Comparison of ENCODE assay signal across 13 cellular contexts in genomic region chr1:32733573-32734321, GRCh38. TPM values are rescaled to one million over a fixed set of nuclear protein-coding genes. Genes with fewer than 3 reads are reported as not detected.
DNase-seq lines count a peak whose midpoint lies in the region; ATAC-seq and TF ChIP-seq lines count a peak whose summit lies in the region.
"Had no signal": no experiment of that assay in that cellular context is flagged by ENCODE, and none has a peak within 500 bp of the region (broad histone marks: within the 10 kb centered on the region; RNA-seq: fewer than 3 reads in every experiment).

No MANE protein-coding gene starts in this region.

- no peaks in the 10 kb centered on the region for H3K9me3 Mint-ChIP-seq in neural crest cell
- H3K9me3 Mint-ChIP-seq: activated CD4-positive, alpha-beta T cell treated with anti-CD3 and anti-CD28 coated beads, Interleukin-2, amount 10 ng/mL, durations not matched to agents 7 days and 5 days; activated T-helper 2 cell treated with anti-CD3 and anti-CD28 coated beads, Interferon-gamma antibody, Interleukin-2, Interleukin-4, amounts not matched to agents 10 μg/mL and 5 μg/mL and 100 μg/mL, durations not matched to agents 14 hours and 24 hours and 36 hours; T-helper 2 cell treated with Interferon-gamma antibody and Interleukin-4, amounts not matched to agents 5 μg/mL and 100 μg/mL, for 36 hours had no signal

- POLR2A ChIA-PET in GM10248 (lab: Yijun Ruan, JAX): no interaction called here

- DNase-seq in GM10248 (ENCODE audit: extremely low spot score) (peak; percentile 56), NCI-H1092 treated with DMSO at 0.1 percent for 48 hours (lab: John Stamatoyannopoulos, UW) (peak; percentile 28), ecto neural progenitor cell (ENCODE audit: low spot score) (peak; percentile 71), neural crest cell (ENCODE audit: low read depth, low spot score) (peak; percentile 54), activated T-cell treated with anti-CD3 and anti-CD28 coated beads for 4 hours (no peak), COLO829 (ENCODE audit: low spot score) (no peak)
- DNase-seq in activated T-cell treated with anti-CD3 and anti-CD28 coated beads, Interleukin-2, amount 50 U/mL, for 1 hour: no peak
- DNase-seq: activated CD4-positive, alpha-beta T cell treated with anti-CD3 and anti-CD28 coated beads, Interleukin-2, amount 10 ng/mL, durations not matched to agents 7 days and 5 days; NCI-H2171 treated with DMSO at 0.1 percent for 48 hours had no signal

- peak overlapping the region; percentile 57 for H3K4me3 Mint-ChIP-seq in neural crest cell
- H3K4me3 Mint-ChIP-seq: activated CD4-positive, alpha-beta T cell treated with anti-CD3 and anti-CD28 coated beads, Interleukin-2, amount 10 ng/mL, durations not matched to agents 7 days and 5 days; T-helper 2 cell treated with Interferon-gamma antibody and Interleukin-4, amounts not matched to agents 5 μg/mL and 100 μg/mL, for 36 hours had no signal

- H3K36me3 Mint-ChIP-seq in neural crest cell (ENCODE audit: low read depth): no peaks in the 10 kb centered on the region

- ATAC-seq in GM19455 (IDR thresholded peaks at IDR 0.05; ENCODE audit: unreplicated experiment): no peak
- ATAC-seq: gastroesophageal sphincter had no signal

- TF ChIP-seq CTCF in GM10248 (IDR thresholded peaks at IDR 0.05; ENCODE audit: control extremely low read depth, extremely low read depth, low read depth, missing control alignments) (no peak), neural crest cell (conservative IDR thresholded peaks at IDR 0.05) (no peak)

- CTCF ChIA-PET in GM10248 (lab: Yijun Ruan, JAX): interaction anchor here (1.0 to 3.6 kb wide), 4 partner anchors 9 to 39 kb away, joined by 3 to 21 read pairs (median 6); no protein-coding TSS in a partner anchor

- peak overlapping the region; percentile 35 for H3K27ac Mint-ChIP-seq in neural crest cell (ENCODE audit: unreplicated experiment)
- H3K27ac Mint-ChIP-seq: activated CD4-positive, alpha-beta T cell treated with anti-CD3 and anti-CD28 coated beads, Interleukin-2, amount 10 ng/mL, durations not matched to agents 7 days and 5 days; activated T-helper 2 cell treated with anti-CD3 and anti-CD28 coated beads, Interferon-gamma antibody, Interleukin-2, Interleukin-4, amounts not matched to agents 10 μg/mL and 5 μg/mL and 100 μg/mL, durations not matched to agents 14 hours and 24 hours and 36 hours; T-helper 2 cell treated with Interferon-gamma antibody and Interleukin-4, amounts not matched to agents 5 μg/mL and 100 μg/mL, for 36 hours had no signal

- H3K27me3 Mint-ChIP-seq in neural crest cell (ENCODE audit: low read depth): peaks cover 6% of the 10 kb centered on the region

- peaks cover 27% of the 10 kb centered on the region for H3K4me1 Mint-ChIP-seq in neural crest cell

RNA-seq across cellular contexts. Expression of gene SYNC, which starts 31.2 kb away (rescaled TPM):
- 0.12 TPM in 1 of 2 replicates, not detected in the other for total RNA-seq in neural crest cell
- total RNA-seq: activated CD4-positive, alpha-beta T cell treated with anti-CD3 and anti-CD28 coated beads, Interleukin-2, amount 10 ng/mL, durations not matched to agents 7 days and 5 days; activated T-helper 2 cell treated with anti-CD3 and anti-CD28 coated beads, Interferon-gamma antibody, Interleukin-2, Interleukin-4, amounts not matched to agents 10 μg/mL and 5 μg/mL and 100 μg/mL, durations not matched to agents 14 hours and 24 hours and 36 hours had no signal

Comparison
In these comparisons a context has a peak if more than half of its experiments do, and no peak if none do; other contexts are left out.
1. DNase-seq: peak in GM10248 (single experiment), NCI-H1092 treated with DMSO at 0.1 percent for 48 hours (single experiment), ecto neural progenitor cell (single experiment) and neural crest cell (single experiment); none in activated T-cell treated with anti-CD3 and anti-CD28 coated beads, Interleukin-2, amount 50 U/mL, for 1 hour (single experiment), activated T-cell treated with anti-CD3 and anti-CD28 coated beads for 4 hours (single experiment) and COLO829 (single experiment).